ENCODE assay signal across 18 cellular contexts in genomic region chr15:101017935-101018849, GRCh38.
DNase-seq lines count a peak whose midpoint lies in the region; ATAC-seq and TF ChIP-seq lines count a peak whose summit lies in the region.
"Had no signal": no experiment of that assay in that cellular context is flagged by ENCODE, and none has a peak within 500 bp of the region (broad histone marks: within the 10 kb centered on the region; RNA-seq: fewer than 3 reads in every experiment).

No MANE protein-coding gene starts in this region.

- no peak overlapping the region for H3K27ac Mint-ChIP-seq in natural killer cell treated with Interleukin-12 subunit alpha and Interleukin-12 subunit beta and Interleukin-15 and Interleukin-18, amount 100 ng/mL, for 72 hours
- no peak overlapping the region for H3K27ac Mint-ChIP-seq in natural killer cell
- H3K27ac Mint-ChIP-seq in naive thymus-derived CD4-positive, alpha-beta T cell: no peak overlapping the region
- H3K27ac Mint-ChIP-seq: naive B cell had no signal

- H3K36me3 ChIP-seq in adipocyte (ENCODE audit: control insufficient read depth, insufficient read depth, low read length, severe bottlenecking): peaks cover 33% of the 10 kb centered on the region
- H3K36me3 ChIP-seq in naive thymus-derived CD4-positive, alpha-beta T cell (ENCODE audit: control insufficient read depth in 2 of 3, insufficient read depth in 3 of 3, low read length in 3 of 3): no peaks in the 10 kb centered on the region

- no peak overlapping the region for H3K4me3 Mint-ChIP-seq in natural killer cell treated with Interleukin-12 subunit alpha and Interleukin-12 subunit beta and Interleukin-15 and Interleukin-18, amount 100 ng/mL, for 72 hours
- H3K4me3 Mint-ChIP-seq in natural killer cell: no peak overlapping the region
- H3K4me3 Mint-ChIP-seq in naive thymus-derived CD4-positive, alpha-beta T cell: no peak overlapping the region
- H3K4me3 Mint-ChIP-seq: activated T-cell treated with anti-CD3 and anti-CD28 coated beads, Interleukin-2, amount 50 U/mL, for 4 hours; naive B cell had no signal

- DNase-seq in natural killer cell treated with Interleukin-12 subunit alpha and Interleukin-12 subunit beta and Interleukin-15 and Interleukin-18, amount 100 ng/mL, for 72 hours (ENCODE audit: low spot score): peak; percentile 58
- no peak for DNase-seq in natural killer cell
- peak; percentile 92 for DNase-seq in adipocyte (ENCODE audit: low read depth)
- peak; percentile 18 for DNase-seq in islet precursor cell
- no peak for DNase-seq in stimulated activated naive CD4-positive, alpha-beta T cell treated with Interleukin-2 at 50 U/mL for 16 hours (lab: John Stamatoyannopoulos, UW)
- DNase-seq in NK-92 (lab: John Stamatoyannopoulos, UW; ENCODE audit: unreplicated experiment): no peak
- no peak for DNase-seq in naive thymus-derived CD4-positive, alpha-beta T cell
- DNase-seq: activated CD4-positive, alpha-beta T cell treated with anti-CD3 and anti-CD28 coated beads for 1 hour; activated T-cell treated with anti-CD3 and anti-CD28 coated beads, Interleukin-2, amount 50 U/mL, for 4 hours; DMS 273 treated with DMSO at 0.1 percent for 48 hours; heart left ventricle; naive B cell; NCI-H2081 treated with DMSO at 0.1 percent for 48 hours; retina; stimulated activated CD4-positive, alpha-beta T cell treated with anti-CD3 and anti-CD28 coated beads, Interleukin-1b, Interleukin-23, amount 100 ng/mL, for 48 hours had no signal

- H3K9ac ChIP-seq in adipocyte (ENCODE audit: low read length): no peak overlapping the region

- POLR2A ChIA-PET in naive thymus-derived CD4-positive, alpha-beta T cell (lab: Charles Lee): no interaction called here

- H3K4me1 ChIP-seq in adipocyte (ENCODE audit: control insufficient read depth, insufficient read depth, low read length): peaks cover 11% of the 10 kb centered on the region
- H3K4me1 ChIP-seq in naive thymus-derived CD4-positive, alpha-beta T cell (ENCODE audit: control insufficient read depth in 2 of 2, insufficient read depth in 2 of 2, low read length in 2 of 2): no peaks in the 10 kb centered on the region
- H3K4me1 ChIP-seq: tibial artery had no signal

- CTCF ChIA-PET in naive thymus-derived CD4-positive, alpha-beta T cell (lab: Charles Lee): interaction anchor here (0.7 to 0.9 kb wide), 2 partner anchors 225 to 240 kb away, joined by 3 to 5 read pairs; no protein-coding TSS in a partner anchor

- no peaks in the 10 kb centered on the region for H3K27me3 ChIP-seq in adipocyte (replicated peaks; ENCODE audit: control insufficient read depth, insufficient read depth, low read length)
- no peaks in the 10 kb centered on the region for H3K27me3 ChIP-seq in naive thymus-derived CD4-positive, alpha-beta T cell (ENCODE audit: control insufficient read depth in 2 of 2, insufficient read depth in 2 of 2, low read length in 2 of 2)
- H3K27me3 ChIP-seq: heart left ventricle, MG63, tibial artery had no signal

- ATAC-seq in natural killer cell treated with Interleukin-12 subunit alpha and Interleukin-12 subunit beta and Interleukin-15 and Interleukin-18, amount 100 ng/mL, for 72 hours: no peak
- ATAC-seq in natural killer cell: no peak
- ATAC-seq in HG02852 (IDR thresholded peaks at IDR 0.05; ENCODE audit: unreplicated experiment): no peak
- ATAC-seq in naive thymus-derived CD4-positive, alpha-beta T cell: no peak
- ATAC-seq: activated T-cell treated with anti-CD3 and anti-CD28 coated beads, Interleukin-2, amount 50 U/mL, for 4 hours; heart left ventricle had no signal

- peaks cover 0 to 2% of the 10 kb centered on the region in 2 donors for H3K27me3 Mint-ChIP-seq in natural killer cell treated with Interleukin-12 subunit alpha and Interleukin-12 subunit beta and Interleukin-15 and Interleukin-18, amount 100 ng/mL, for 72 hours
- H3K27me3 Mint-ChIP-seq in natural killer cell (ENCODE audit: low read depth in 2 of 2): peaks cover 0 to 2% of the 10 kb centered on the region in 2 donors
- no peaks in the 10 kb centered on the region for H3K27me3 Mint-ChIP-seq in naive thymus-derived CD4-positive, alpha-beta T cell
- H3K27me3 Mint-ChIP-seq: naive B cell had no signal

- H3K4me1 Mint-ChIP-seq in natural killer cell treated with Interleukin-12 subunit alpha and Interleukin-12 subunit beta and Interleukin-15 and Interleukin-18, amount 100 ng/mL, for 72 hours (ENCODE audit: low read depth in 2 of 2): no peaks in the 10 kb centered on the region
- no peaks in the 10 kb centered on the region for H3K4me1 Mint-ChIP-seq in natural killer cell
- peaks cover 0 to 3% (median 0%) of the 10 kb centered on the region in 7 donors for H3K4me1 Mint-ChIP-seq in naive thymus-derived CD4-positive, alpha-beta T cell
- H3K4me1 Mint-ChIP-seq: naive B cell had no signal

- no peaks in the 10 kb centered on the region for H3K9me3 Mint-ChIP-seq in natural killer cell treated with Interleukin-12 subunit alpha and Interleukin-12 subunit beta and Interleukin-15 and Interleukin-18, amount 100 ng/mL, for 72 hours
- no peaks in the 10 kb centered on the region for H3K9me3 Mint-ChIP-seq in natural killer cell
- peaks cover 0 to 1% (median 0%) of the 10 kb centered on the region in 11 donors for H3K9me3 Mint-ChIP-seq in naive thymus-derived CD4-positive, alpha-beta T cell
- H3K9me3 Mint-ChIP-seq: activated T-cell treated with anti-CD3 and anti-CD28 coated beads, Interleukin-2, amount 50 U/mL, for 4 hours; naive B cell had no signal

- no peaks in the 10 kb centered on the region for H3K9me3 ChIP-seq in adipocyte (ENCODE audit: control insufficient read depth, low read length)
- H3K9me3 ChIP-seq in naive thymus-derived CD4-positive, alpha-beta T cell (ENCODE audit: control insufficient read depth in 2 of 3, low read length in 3 of 3): no peaks in the 10 kb centered on the region
- H3K9me3 ChIP-seq: heart left ventricle, MG63, tibial artery had no signal

- no peak for TF ChIP-seq CTCF in natural killer cell (IDR thresholded peaks at IDR 0.05)

- no peaks in the 10 kb centered on the region for H3K36me3 Mint-ChIP-seq in natural killer cell treated with Interleukin-12 subunit alpha and Interleukin-12 subunit beta and Interleukin-15 and Interleukin-18, amount 100 ng/mL, for 72 hours
- H3K36me3 Mint-ChIP-seq in natural killer cell: no peaks in the 10 kb centered on the region
- H3K36me3 Mint-ChIP-seq in naive thymus-derived CD4-positive, alpha-beta T cell: no peaks in the 10 kb centered on the region

- H3K4me3 ChIP-seq in adipocyte (ENCODE audit: low read length): no peak overlapping the region
- no peak overlapping the region for H3K4me3 ChIP-seq in naive thymus-derived CD4-positive, alpha-beta T cell (ENCODE audit: low read length)
- H3K4me3 ChIP-seq: heart left ventricle, MG63, tibial artery had no signal

- intact Hi-C loops in natural killer cell (cut with micrococcal nuclease): no loop called here
- intact Hi-C loops in naive thymus-derived CD4-positive, alpha-beta T cell (cut with micrococcal nuclease): loop anchor here in 1 of 2 donors (5.0 kb wide), 1 partner anchor 259 kb away; the partner anchor contains the start of gene SELENOS

- no peak overlapping the region for H3K27ac ChIP-seq in naive thymus-derived CD4-positive, alpha-beta T cell (ENCODE audit: low read depth, low read length)
- H3K27ac ChIP-seq: tibial artery had no signal

Comparison
In these comparisons a context has a peak if more than half of its experiments do, and no peak if none do; other contexts are left out.
1. DNase-seq: peak in natural killer cell treated with Interleukin-12 subunit alpha and Interleukin-12 subunit beta and Interleukin-15 and Interleukin-18, amount 100 ng/mL, for 72 hours (single experiment), adipocyte (single experiment) and islet precursor cell (single experiment); none in natural killer cell (single experiment), stimulated activated naive CD4-positive, alpha-beta T cell treated with Interleukin-2 at 50 U/mL for 16 hours (single experiment), NK-92 (single experiment) and naive thymus-derived CD4-positive, alpha-beta T cell (0 of 9).